Comparison of ENCODE assay signal across 7 cellular contexts in the genomic region with DNA sequence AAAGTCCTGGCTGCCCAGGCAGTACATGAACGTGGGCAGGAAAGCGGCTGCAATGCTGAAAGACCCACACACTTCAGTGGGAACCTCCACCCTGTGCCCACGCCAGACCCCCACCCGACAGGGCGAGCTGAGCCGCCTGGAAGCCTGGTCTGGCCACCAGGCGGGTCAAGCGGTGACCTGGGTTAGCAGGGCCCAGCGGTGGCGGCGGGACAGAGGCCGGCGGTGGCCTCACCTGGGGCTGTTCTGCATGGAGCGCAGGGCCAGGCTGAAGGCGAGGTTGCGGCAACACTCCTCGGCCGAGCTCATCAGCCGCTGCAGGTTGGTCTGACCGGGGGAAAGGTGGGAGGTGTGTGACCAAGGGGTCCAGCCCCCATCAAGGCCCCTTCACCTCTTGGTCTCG.
"Had no signal": no experiment of that assay in that cellular context is flagged by ENCODE, and none has a peak within 500 bp of the region (broad histone marks: within the 10 kb centered on the region; RNA-seq: fewer than 3 reads in every experiment).

No MANE protein-coding gene starts in this region.

- H3K9me3 ChIP-seq: HAP-1 had no signal

- H3K9ac ChIP-seq: KMS-11 had no signal

- H3K4me1 ChIP-seq: HAP-1 had no signal

- H3K27ac ChIP-seq: HL-60, KMS-11 had no signal

- H2AFZ ChIP-seq: GM23338 had no signal

- H3K4me3 ChIP-seq: GM23338, HAP-1 had no signal

- DNase-seq: H7, HFFc6, KBM-7 had no signal

- H3K4me2 ChIP-seq: GM23338, KMS-11 had no signal
